27 cellular contexts compared by ENCODE assay signal in the genomic region with DNA sequence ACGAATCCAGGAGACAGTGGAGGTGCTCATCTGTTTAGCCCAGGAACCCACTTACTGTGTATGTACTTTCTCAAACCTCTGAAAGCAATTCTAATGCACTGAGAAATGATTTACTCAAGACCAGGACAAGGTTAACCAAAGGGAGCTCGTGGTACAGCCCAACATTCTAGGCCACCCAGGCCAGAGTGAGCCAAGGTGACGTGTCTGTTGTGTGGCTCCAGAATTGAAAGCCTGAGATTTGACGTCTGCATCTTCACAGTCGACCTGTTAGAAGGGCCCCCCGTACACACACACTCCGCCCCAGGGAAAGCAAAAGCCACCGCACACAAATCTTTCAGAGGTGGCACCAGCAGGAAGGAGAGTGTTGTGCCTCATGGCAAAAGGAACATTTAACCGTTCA. TPM values are rescaled to one million over a fixed set of nuclear protein-coding genes. Genes with fewer than 3 reads are reported as not detected.
A peak's percentile ranks its signal among the peaks of the same experiment; 100 is the strongest.
DNase-seq lines count a peak whose midpoint lies in the region; ATAC-seq, FAIRE-seq and TF ChIP-seq lines count a peak whose summit lies in the region.
"Had no signal": no experiment of that assay in that cellular context is flagged by ENCODE, and none has a peak within 500 bp of the region (broad histone marks: within the 10 kb centered on the region; RNA-seq: fewer than 3 reads in every experiment).

No MANE protein-coding gene starts in this region.

- H2AFZ ChIP-seq in GM12878 (ENCODE audit: control insufficient read depth, low read depth, low read length) (no peak overlapping the region), neuronal stem cell (ENCODE audit: low read length) (peak overlapping the region; percentile 29)

- H3K4me1 ChIP-seq in GM12878 (ENCODE audit: control insufficient read depth, insufficient read depth, low read length) (no peaks in the 10 kb centered on the region), neuronal stem cell (ENCODE audit: control insufficient read depth in 2 of 2, insufficient read depth in 1 of 2, low read depth in 1 of 2, low read length in 2 of 2) (no peaks in the 10 kb centered on the region), sigmoid colon (peaks cover 0 to 6% (median 0%) of the 10 kb centered on the region in 4 donors)

- no peaks in the 10 kb centered on the region for H3K36me3 ChIP-seq in GM12878 (ENCODE audit: control insufficient read depth in 2 of 2, insufficient read depth in 2 of 2, low read length in 1 of 2)
- H3K36me3 ChIP-seq in neuronal stem cell (replicated peaks in 1 of 2; ENCODE audit: control insufficient read depth in 2 of 2, insufficient read depth in 2 of 2, low read length in 2 of 2): no peaks in the 10 kb centered on the region
- H3K36me3 ChIP-seq in sigmoid colon: no peaks in the 10 kb centered on the region
- H3K36me3 ChIP-seq: left ventricle myocardium inferior, tibial nerve, WERI-Rb-1 had no signal

- TF ChIP-seq RAD21 in GM12878 (IDR thresholded peaks at IDR 0.05; ENCODE audit: insufficient read depth, low read depth, low read length): no peak

- no peak overlapping the region for H3K4me3 ChIP-seq in GM12878
- H3K4me3 ChIP-seq in neuronal stem cell (ENCODE audit: low read length in 2 of 2): no peak overlapping the region
- no peak overlapping the region for H3K4me3 ChIP-seq in sigmoid colon
- H3K4me3 ChIP-seq: left ventricle myocardium inferior, tibial nerve had no signal

- TF ChIP-seq EP300 in GM12878 (IDR thresholded peaks at IDR 0.05; ENCODE audit: borderline replicate concordance in 1 of 2, control insufficient read depth in 1 of 2, low read depth in 2 of 2, low read length in 2 of 2) (no peak), sigmoid colon (IDR thresholded peaks at IDR 0.05) (no peak)

- no peak overlapping the region for H2BK12ac ChIP-seq in neuronal stem cell (ENCODE audit: low read length)

- H2AK5ac ChIP-seq in neuronal stem cell (ENCODE audit: low read depth, low read length): no peak overlapping the region

- no peaks in the 10 kb centered on the region for H4K20me1 ChIP-seq in GM12878 (ENCODE audit: control insufficient read depth, insufficient read depth)

- H4K91ac ChIP-seq in neuronal stem cell (ENCODE audit: low read depth, low read length, poor library complexity): no peak overlapping the region

- no peaks in the 10 kb centered on the region for H3K79me1 ChIP-seq in neuronal stem cell (ENCODE audit: low read depth, low read length)

- H3K23ac ChIP-seq in neuronal stem cell (ENCODE audit: low read depth, low read length, poor library complexity): no peak overlapping the region

- TF ChIP-seq CTCF in GM10266 (IDR thresholded peaks at IDR 0.05; ENCODE audit: control insufficient read depth, insufficient read depth, low read depth, missing control alignments) (no peak), GM12878 (IDR thresholded peaks at IDR 0.05 in 2 of 3, conservative IDR thresholded peaks at IDR 0.05 in 1 of 3; ENCODE audit: control insufficient read depth in 2 of 3, extremely low read depth in 1 of 3, insufficient read depth in 1 of 3, low read depth in 3 of 3, low read length in 3 of 3) (no peak), sigmoid colon (IDR thresholded peaks at IDR 0.05) (no peak)

- DNase-seq in SHP77 (lab: John Stamatoyannopoulos, UW) (peak; percentile 35 to 39), SHP77 treated with DMSO at 0.1 percent for 48 hours (lab: John Stamatoyannopoulos, UW) (no peak), GM10266 (ENCODE audit: extremely low spot score) (peak; percentile 9), GM12878 (ENCODE audit: low read depth, low spot score) (no peak), neuronal stem cell (ENCODE audit: low spot score) (no peak), sigmoid colon (no peak)
- DNase-seq in activated naive CD4-positive, alpha-beta T cell treated with anti-CD3 and anti-CD28 coated beads, Interleukin-2, amount 50 U/mL, for 72 hours (ENCODE audit: low spot score in 2 of 2): no peak
- DNase-seq: activated CD4-positive, alpha-beta T cell treated with anti-CD3 and anti-CD28 coated beads, Interleukin-2, amount 50 U/mL, for 1 hour; activated CD8-positive, alpha-beta memory T cell treated with anti-CD3 and anti-CD28 coated beads, Interleukin-2, amount 50 U/mL, for 4 hours; activated effector memory CD4-positive, alpha-beta T cell treated with Interleukin-2 at 50 U/mL for 16 hours; activated naive CD8-positive, alpha-beta T cell treated with anti-CD3 and anti-CD28 coated beads, Interleukin-2, amount 10 ng/mL, durations not matched to agents 7 days and 5 days; central memory CD4-positive, alpha-beta T cell; GF-D8; HCEC 1CT; hypothalamus; immature natural killer cell; KG1; left ventricle myocardium inferior; NCI-H2107; stimulated activated CD8-positive, alpha-beta memory T cell treated with anti-CD3 and anti-CD28 coated beads, Interleukin-4, amount 100 ng/mL, for 48 hours; SW 1271; T-helper 9 cell had no signal

- H3K79me2 ChIP-seq in GM12878 (ENCODE audit: control insufficient read depth, insufficient read depth, low read length): no peaks in the 10 kb centered on the region

- CTCF ChIA-PET in GM12878 (lab: Yijun Ruan, JAX): no interaction called here

- H3K18ac ChIP-seq in neuronal stem cell (ENCODE audit: low read length): no peak overlapping the region

- no peaks in the 10 kb centered on the region for H3K36me3 Mint-ChIP-seq in activated naive CD4-positive, alpha-beta T cell treated with anti-CD3 and anti-CD28 coated beads, Interleukin-2, amount 50 U/mL, for 72 hours
- H3K36me3 Mint-ChIP-seq: activated naive CD8-positive, alpha-beta T cell treated with anti-CD3 and anti-CD28 coated beads, Interleukin-2, amount 10 ng/mL, durations not matched to agents 7 days and 5 days; immature natural killer cell had no signal

- H3K27ac Mint-ChIP-seq in activated naive CD4-positive, alpha-beta T cell treated with anti-CD3 and anti-CD28 coated beads, Interleukin-2, amount 50 U/mL, for 72 hours: no peak overlapping the region
- H3K27ac Mint-ChIP-seq: activated naive CD8-positive, alpha-beta T cell treated with anti-CD3 and anti-CD28 coated beads, Interleukin-2, amount 10 ng/mL, durations not matched to agents 7 days and 5 days; immature natural killer cell had no signal

- H4K8ac ChIP-seq in neuronal stem cell (ENCODE audit: low read depth, low read length): no peak overlapping the region

- POLR2A ChIA-PET in GM12878 (lab: Charles Lee): no interaction called here

- H3K14ac ChIP-seq in neuronal stem cell (ENCODE audit: low read length): no peak overlapping the region

- peak; percentile 45 for ATAC-seq in GM12878
- no peak for ATAC-seq in GM18505 (IDR thresholded peaks at IDR 0.05; ENCODE audit: unreplicated experiment)
- ATAC-seq in activated naive CD4-positive, alpha-beta T cell treated with anti-CD3 and anti-CD28 coated beads, Interleukin-2, amount 50 U/mL, for 72 hours: no peak

- TF ChIP-seq POLR2A in GM12878 (IDR thresholded peaks at IDR 0.05; ENCODE audit: low read depth, low read length) (no peak), GM18505 (IDR thresholded peaks at IDR 0.05; ENCODE audit: borderline replicate concordance, extremely low read depth, insufficient read depth, insufficient read length) (no peak), sigmoid colon (IDR thresholded peaks at IDR 0.05) (no peak)

- RAD21 ChIA-PET in GM12878 (lab: Charles Lee; ENCODE audit: unreplicated experiment): no interaction called here

- peaks cover 0 to 6% of the 10 kb centered on the region in 2 donors for H3K9me3 Mint-ChIP-seq in activated naive CD4-positive, alpha-beta T cell treated with anti-CD3 and anti-CD28 coated beads, Interleukin-2, amount 50 U/mL, for 72 hours

- H3K9me3 ChIP-seq in GM12878 (replicated peaks; ENCODE audit: control insufficient read depth, insufficient read depth, low read length) (no peaks in the 10 kb centered on the region; the same call in 2 of the 3 replicates), neuronal stem cell (replicated peaks in 1 of 2; ENCODE audit: control insufficient read depth in 2 of 2, insufficient read depth in 1 of 2, low read depth in 1 of 2, low read length in 2 of 2) (no peaks in the 10 kb centered on the region), sigmoid colon (no peaks in the 10 kb centered on the region)
- H3K9me3 ChIP-seq: left ventricle myocardium inferior, tibial nerve had no signal

- H3K27me3 ChIP-seq in GM12878 (replicated peaks in 1 of 2; ENCODE audit: control insufficient read depth in 2 of 2, insufficient read depth in 2 of 2, low read length in 1 of 2): no peaks in the 10 kb centered on the region
- peaks cover 0 to 14% (median 5%) of the 10 kb centered on the region in 3 experiments for H3K27me3 ChIP-seq in neuronal stem cell (ENCODE audit: control insufficient read depth in 3 of 3, insufficient read depth in 3 of 3, low read depth in 1 of 3, low read length in 3 of 3)
- H3K27me3 ChIP-seq in sigmoid colon: peaks cover 0 to 27% (median 0%) of the 10 kb centered on the region in 3 donors

- H3K9ac ChIP-seq in GM12878 (ENCODE audit: control insufficient read depth, insufficient read depth, low read length) (no peak overlapping the region), neuronal stem cell (ENCODE audit: low read depth, low read length, poor library complexity) (no peak overlapping the region)

- H2BK15ac ChIP-seq in neuronal stem cell (ENCODE audit: low read length): no peak overlapping the region

- in situ Hi-C loops in GM12878 (cut with MboI): no loop called here

- H2BK120ac ChIP-seq in neuronal stem cell (ENCODE audit: low read depth, low read length): no peak overlapping the region

- H3K4me2 ChIP-seq in GM12878 (ENCODE audit: control insufficient read depth, insufficient read depth) (no peak overlapping the region), neuronal stem cell (ENCODE audit: insufficient read depth, low read length, poor library complexity, severe bottlenecking) (no peak overlapping the region)

- SMC1A ChIA-PET in GM12878 (lab: Charles Lee; ENCODE audit: uncharacterized antibody, unreplicated experiment): no interaction called here

- intact Hi-C loops in GM12878 (cut with micrococcal nuclease; ENCODE audit: unreplicated experiment): no loop called here
- intact Hi-C loops in sigmoid colon (cut with DNase I): loop anchor here (10.0 kb wide), 1 partner anchor 138 kb away; no protein-coding TSS in a partner anchor

- no peak overlapping the region for H2BK5ac ChIP-seq in neuronal stem cell (ENCODE audit: low read length)

- no peak overlapping the region for H3K27ac ChIP-seq in GM12878 (ENCODE audit: control insufficient read depth, insufficient read depth)
- no peak overlapping the region for H3K27ac ChIP-seq in neuronal stem cell (replicated peaks; ENCODE audit: low read length)
- H3K27ac ChIP-seq in sigmoid colon: no peak overlapping the region
- H3K27ac ChIP-seq: left ventricle myocardium inferior, tibial nerve, WERI-Rb-1 had no signal

- no peak for FAIRE-seq in GM12878 (lab: Jason Lieb, UNC)
- FAIRE-seq: endothelial cell of umbilical vein had no signal

- no peak overlapping the region for H3K4ac ChIP-seq in neuronal stem cell (ENCODE audit: low read length)

- no TSS peak for BruUV-seq in GM12878 (replicated peaks; lab: Mats Ljungman, UMichigan)

- 17% methylated on average over 9 of the region's 9 CpGs for WGBS in GM12878 (ENCODE audit: insufficient coverage, insufficient replicate concordance, low lambda C conversion rate, missing lambda C conversion rate)
- no CpG with 5 or more reads among the region's 9 CpGs for WGBS in neuronal stem cell (ENCODE audit: extremely low coverage in 2 of 2, insufficient read length in 2 of 2, insufficient replicate concordance in 1 of 2), 2 donors
- 35 to 46% methylated on average over 9 of the region's 9 CpGs for WGBS in sigmoid colon, 2 donors

RNA-seq across cellular contexts. Expression of a gene that starts 2.3 kb away (rescaled TPM):
- total RNA-seq in GM12878 (2013; cell fraction: nucleolus; rRNA removed): 0.08 and 0.12 TPM in 2 replicates
- total RNA-seq in GM12878 (2014; rRNA removed) (not detected in 2 replicates), GM12878 (2014; rRNA removed; fragmentation: Illumina TruSeq; extraction: Trizol) (not detected in 2 replicates), GM12878 (2021) (not detected in 2 replicates), sigmoid colon (under 1 TPM in 1 of 4 donors, not detected in 3; 0.14 TPM)
- polyA plus RNA-seq in GM12878 (2011; ENCODE audit: low read depth): not detected
- polyA plus RNA-seq in GM12878 (2011; rRNA removed) (0.12 and 0.16 TPM in 2 replicates), GM12878 (2014; fragmentation: Illumina TruSeq; extraction: Trizol) (not detected in 2 replicates), GM12878 (2014; fragmentation: Nextera tagmentation; extraction: Ambion mirVana) (not detected), GM12878 (2014; rRNA removed) (0.03 and 0.04 TPM in 2 replicates), GM12878 (2016; fragmentation: Nextera tagmentation; extraction: Ambion mirVana) (not detected), sigmoid colon (under 1 TPM in 2 of 3 donors, not detected in 1; 0.15 to 0.69 TPM)
- 0.09 and 0.10 TPM in 2 replicates for polyA plus RNA-seq in GM12878 (2011; cell fraction: cytosol; rRNA removed)
- polyA plus RNA-seq in GM12878 (2011; cell fraction: nucleus; rRNA removed): 0.16 and 0.19 TPM in 2 replicates
- 0.04 TPM in 1 of 2 replicates, not detected in the other for polyA plus RNA-seq in GM12878 (2012)
- 0.10 TPM in 1 of 2 replicates, not detected in the other for polyA minus RNA-seq in GM12878 (2011; rRNA and poly(A)+ RNA removed)
- polyA minus RNA-seq in GM12878 (2011; cell fraction: cytosol; rRNA and poly(A)+ RNA removed): not detected in 2 replicates
- polyA minus RNA-seq in GM12878 (2011; cell fraction: nucleus; rRNA and poly(A)+ RNA removed): under 0.01 TPM in 1 of 2 replicates, not detected in the other
- 1.6 TPM for polyA plus RNA-seq in neuronal stem cell (2013, experiment 1 of 2)
- 1.6 TPM for polyA plus RNA-seq in neuronal stem cell (2013, experiment 2 of 2)
- 1 to 10 TPM; 2.4 to 2.5 TPM for total RNA-seq in activated naive CD4-positive, alpha-beta T cell treated with anti-CD3 and anti-CD28 coated beads, Interleukin-2, amount 50 U/mL, for 72 hours
- total RNA-seq: left ventricle myocardium inferior, myocyte, tibial nerve had no signal
- polyA plus RNA-seq: immature natural killer cell had no signal

Comparison
In these comparisons a context has a peak if more than half of its experiments do, and no peak if none do; other contexts are left out.
1. DNase-seq: peak in SHP77 (2 of 2) and GM10266 (single experiment); none in SHP77 treated with DMSO at 0.1 percent for 48 hours (single experiment), GM12878 (single experiment), neuronal stem cell (single experiment), activated naive CD4-positive, alpha-beta T cell treated with anti-CD3 and anti-CD28 coated beads, Interleukin-2, amount 50 U/mL, for 72 hours (0 of 2) and sigmoid colon (single experiment).